In the genomic region with DNA sequence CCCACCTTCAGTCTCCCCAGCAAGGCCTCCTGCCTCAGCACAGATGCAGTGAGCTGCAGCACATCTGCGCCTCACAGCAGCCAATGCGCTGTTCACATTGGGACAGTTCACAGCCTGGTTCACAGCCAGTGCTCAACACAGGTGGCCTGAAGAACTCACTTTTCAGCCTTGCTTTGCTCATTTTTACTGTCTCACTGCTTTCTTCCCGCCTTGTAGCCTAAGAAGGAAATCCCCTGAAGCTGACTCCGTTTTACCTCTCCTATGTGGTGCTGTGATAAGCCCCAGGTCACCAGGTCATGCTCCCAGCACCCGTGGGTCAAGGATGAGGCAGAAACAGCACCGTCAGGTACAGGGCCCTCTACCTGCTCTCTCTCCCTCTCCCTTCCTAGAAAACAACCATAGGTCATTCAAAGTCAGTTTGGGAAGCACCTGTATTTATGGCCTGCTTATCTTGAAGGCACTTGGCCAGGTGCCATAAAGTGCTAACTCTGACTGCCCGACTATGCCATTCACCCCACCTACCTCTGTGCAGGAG, we compare ENCODE assay signal across 1 cellular context.
TF ChIP-seq lines count a peak whose summit lies in the region.

No MANE protein-coding gene starts in this region.

TF ChIP-seq in H1, 55 proteins besides CTCF, POLR2A, EP300 and RAD21:
- 0 out of 2 replicates have a peak, but pooled peaks have one; percentile 51 for TF ChIP-seq POLR2AphosphoS5 (IDR thresholded peaks at IDR 0.05; ENCODE audit: low read depth, low read length)
- TF ChIP-seq CREB1 (IDR thresholded peaks at IDR 0.05), result no peak
